Comparison of ENCODE assay signal across 9 cellular contexts in genomic region chr7:132639983-132640382, GRCh38.
"Had no signal": no experiment of that assay in that cellular context is flagged by ENCODE, and none has a peak within 500 bp of the region (broad histone marks: within the 10 kb centered on the region; RNA-seq: fewer than 3 reads in every experiment).

No MANE protein-coding gene starts in this region.

- ATAC-seq: HCT116 had no signal

- H3K4me3 ChIP-seq: GM23248, HAP-1 had no signal

- H3K4me2 ChIP-seq: KMS-11 had no signal

- H3K36me3 ChIP-seq: HAP-1 had no signal

- H3K27ac ChIP-seq: GM23248, KMS-11 had no signal

- H2AFZ ChIP-seq: GM23248 had no signal

- H3K9me3 ChIP-seq: HAP-1 had no signal

- DNase-seq: GM23248, GOT3, H7, HFFc6, IMR-90, KBM-7 had no signal

- H3K4me1 ChIP-seq: HAP-1 had no signal
